Comparison of ENCODE assay signal across 1 cellular context in genomic region chr12:121797937-121798801, GRCh38.
TF ChIP-seq lines count a peak whose summit lies in the region.

No MANE protein-coding gene starts in this region.

TF ChIP-seq in K562, 482 proteins besides CTCF, POLR2A, EP300 and RAD21 (continued from another document):
- no peak for TF ChIP-seq DEAF1 (CRISPR knock-in tag; IDR thresholded peaks at IDR 0.05)
- TF ChIP-seq ZNF12 (CRISPR knock-in tag; IDR thresholded peaks at IDR 0.05): no peak
- 0 out of 2 replicates have a peak, but pooled peaks have one; percentile 27 for TF ChIP-seq RAD51 (IDR thresholded peaks at IDR 0.05; ENCODE audit: borderline replicate concordance, low read depth)
- no peak for TF ChIP-seq ILK (tag; IDR thresholded peaks at IDR 0.05; ENCODE audit: borderline replicate concordance, low read depth)
- TF ChIP-seq SUPT5H (IDR thresholded peaks at IDR 0.05): no peak; the same call in 1 of the 2 replicates
- peak; percentile 82; the same call in 1 of the 2 replicates for TF ChIP-seq ZNF592 (IDR thresholded peaks at IDR 0.05)
- TF ChIP-seq ZNF740 (CRISPR knock-in tag; IDR thresholded peaks at IDR 0.05): no peak
- TF ChIP-seq ZNF740 (tag; IDR thresholded peaks at IDR 0.05): no peak
TF ChIP-seq in K562: peak in this region for 63.
